ENCODE assay signal across 8 cellular contexts in genomic region chr19:39845621-39846175, GRCh38. TPM values are rescaled to one million over a fixed set of nuclear protein-coding genes. Genes with fewer than 3 reads are reported as not detected.
DNase-seq lines count a peak whose midpoint lies in the region; ATAC-seq, FAIRE-seq and TF ChIP-seq lines count a peak whose summit lies in the region.

No MANE protein-coding gene starts in this region.

- H3K36me3 ChIP-seq in Loucy (ENCODE audit: insufficient read depth, low read length) (no peaks in the 10 kb centered on the region), gastrocnemius medialis (no peaks in the 10 kb centered on the region)

- H3K36me3 Mint-ChIP-seq in T-helper 2 cell treated with Interferon-gamma antibody and Interleukin-4, amounts not matched to agents 5 μg/mL and 100 μg/mL, for 36 hours (ENCODE audit: low read depth), result peaks cover 7% of the 10 kb centered on the region
- peaks cover 59% of the 10 kb centered on the region for H3K36me3 Mint-ChIP-seq in activated T-helper 17 cell treated with anti-CD3 and anti-CD28 coated beads, Interleukin-2, amount 50 U/mL, for 72 hours (ENCODE audit: low read depth)

- H3K4me3 ChIP-seq in Loucy (ENCODE audit: low read length, poor library complexity, severe bottlenecking), result peak overlapping the region; percentile 94
- peak overlapping the region; percentile 94 for H3K4me3 ChIP-seq in right cardiac atrium (ENCODE audit: low read length)
- peak overlapping the region; percentile 78 to 99 (median 88) for H3K4me3 ChIP-seq in gastrocnemius medialis

- H3K9me3 ChIP-seq in Loucy (ENCODE audit: insufficient read depth, low read depth, low read length) (no peaks in the 10 kb centered on the region), right cardiac atrium (ENCODE audit: control insufficient read depth, low read length) (no peaks in the 10 kb centered on the region), gastrocnemius medialis (no peaks in the 10 kb centered on the region)

- H3K4me1 ChIP-seq in Loucy (ENCODE audit: insufficient read depth, low read length, poor library complexity, severe bottlenecking) (peaks cover 34% of the 10 kb centered on the region), right cardiac atrium (ENCODE audit: control insufficient read depth, insufficient read depth, low read length) (peaks cover 7% of the 10 kb centered on the region), gastrocnemius medialis (peaks cover 38 to 50% of the 10 kb centered on the region in 2 donors)

- no peaks in the 10 kb centered on the region for H3K9me3 Mint-ChIP-seq in T-helper 2 cell treated with Interferon-gamma antibody and Interleukin-4, amounts not matched to agents 5 μg/mL and 100 μg/mL, for 36 hours
- H3K9me3 Mint-ChIP-seq in activated T-helper 17 cell treated with anti-CD3 and anti-CD28 coated beads, Interleukin-2, amount 50 U/mL, for 72 hours, result no peaks in the 10 kb centered on the region

- peak overlapping the region; percentile 47 for H2AFZ ChIP-seq in Loucy (ENCODE audit: low read length)

- H3K4me2 ChIP-seq in Loucy (ENCODE audit: low read depth, low read length, poor library complexity, severe bottlenecking), result peak overlapping the region; percentile 77

- H3K27ac ChIP-seq in right cardiac atrium (ENCODE audit: low read length), result peak overlapping the region; percentile 47
- peak overlapping the region; percentile 93 to 96 (median 96) for H3K27ac ChIP-seq in gastrocnemius medialis

- in situ Hi-C loops in gastrocnemius medialis (cut with MboI; ENCODE audit: low sequenced_read_pairs in 4 of 4), result loop anchor here in 3 of 4 donors (10.0 to 25.0 kb wide), 4 partner anchors 129 to 408 kb away; partner anchors contain the start of genes RPS16 (in 2 of the 3), SUPT5H (in 2 of the 3), EID2 (in 1 of the 3) and EID2B (in 1 of the 3)

- peaks cover 53% of the 10 kb centered on the region for H3K79me2 ChIP-seq in Loucy (ENCODE audit: insufficient read depth, low read length)

- no peaks in the 10 kb centered on the region for H3F3A ChIP-seq in Loucy (ENCODE audit: low read depth)

- peak overlapping the region; percentile 94 for H3K27ac Mint-ChIP-seq in T-helper 2 cell treated with Interferon-gamma antibody and Interleukin-4, amounts not matched to agents 5 μg/mL and 100 μg/mL, for 36 hours
- peak overlapping the region; percentile 94 for H3K27ac Mint-ChIP-seq in activated T-helper 17 cell treated with anti-CD3 and anti-CD28 coated beads, Interleukin-2, amount 50 U/mL, for 72 hours

- no peaks in the 10 kb centered on the region for H3K27me3 Mint-ChIP-seq in T-helper 2 cell treated with Interferon-gamma antibody and Interleukin-4, amounts not matched to agents 5 μg/mL and 100 μg/mL, for 36 hours (ENCODE audit: low read depth)
- no peaks in the 10 kb centered on the region for H3K27me3 Mint-ChIP-seq in activated T-helper 17 cell treated with anti-CD3 and anti-CD28 coated beads, Interleukin-2, amount 50 U/mL, for 72 hours

- peaks cover 35% of the 10 kb centered on the region for H3K4me1 Mint-ChIP-seq in T-helper 2 cell treated with Interferon-gamma antibody and Interleukin-4, amounts not matched to agents 5 μg/mL and 100 μg/mL, for 36 hours (ENCODE audit: low read depth)
- peaks cover 33% of the 10 kb centered on the region for H3K4me1 Mint-ChIP-seq in activated T-helper 17 cell treated with anti-CD3 and anti-CD28 coated beads, Interleukin-2, amount 50 U/mL, for 72 hours

- peak overlapping the region; percentile 92 for H3K4me3 Mint-ChIP-seq in T-helper 2 cell treated with Interferon-gamma antibody and Interleukin-4, amounts not matched to agents 5 μg/mL and 100 μg/mL, for 36 hours
- peak overlapping the region; percentile 89 for H3K4me3 Mint-ChIP-seq in activated T-helper 17 cell treated with anti-CD3 and anti-CD28 coated beads, Interleukin-2, amount 50 U/mL, for 72 hours

- ATAC-seq in activated T-helper 17 cell treated with anti-CD3 and anti-CD28 coated beads, Interleukin-2, amount 50 U/mL, for 72 hours (replicated peaks), result no peak
- ATAC-seq in right cardiac atrium (peak; percentile 6 to 58), gastrocnemius medialis (peak in 1 of 2 donors; percentile 19)

- peaks cover 37% of the 10 kb centered on the region for H4K20me1 ChIP-seq in Loucy (ENCODE audit: insufficient read depth, low read length, poor library complexity, severe bottlenecking)

- no peak for DNase-seq in T-helper 2 cell treated with Interferon-gamma antibody and Interleukin-4, amounts not matched to agents 5 μg/mL and 100 μg/mL, for 36 hours (ENCODE audit: low spot score)
- no peak for DNase-seq in T-helper 2 cell
- DNase-seq in right cardiac atrium, result peak in 1 of 3 donors; percentile 16
- DNase-seq in gastrocnemius medialis, result no peak
- DNase-seq in RCC 7860 (ENCODE audit: low spot score), result no peak
- DNase-seq in stimulated activated CD4-positive, alpha-beta T cell treated with anti-CD3 and anti-CD28 coated beads, Interleukin-12 subunit alpha, Interleukin-12 subunit beta, amount 100 ng/mL, for 4 hours, result no peak

- H3K9me2 ChIP-seq in Loucy (replicated peaks; ENCODE audit: low read depth, low read length), result no peaks in the 10 kb centered on the region

- no peak; the same call in 1 of the 2 replicates for TF ChIP-seq CTCF in Loucy (conservative IDR thresholded peaks at IDR 0.05; ENCODE audit: low read length)
- no peak for TF ChIP-seq CTCF in gastrocnemius medialis (IDR thresholded peaks at IDR 0.05 in 4 of 5, conservative IDR thresholded peaks at IDR 0.05 in 1 of 5)

- intact Hi-C loops in right cardiac atrium (cut with DNase I) (loop anchor here in 2 of 4 donors (2.0 to 10.0 kb wide), 2 partner anchors 51 to 129 kb away; partner anchors contain the start of gene PSMC4 (in 1 of the 2)), gastrocnemius medialis (cut with DNase I; ENCODE audit: low total_unique reads) (loop anchor here (1.0 to 10.0 kb wide), 3 partner anchors 52 to 301 kb away; partner anchors contain the start of genes EID2 and PSMC4)

- under 1% methylated on average over 26 of the region's 26 CpGs for WGBS in right cardiac atrium

- H3K27me3 ChIP-seq in Loucy (ENCODE audit: insufficient read depth, low read length, poor library complexity, severe bottlenecking), result no peaks in the 10 kb centered on the region
- H3K27me3 ChIP-seq in right cardiac atrium (ENCODE audit: control insufficient read depth, insufficient read depth), result no peaks in the 10 kb centered on the region
- H3K27me3 ChIP-seq in gastrocnemius medialis, result no peaks in the 10 kb centered on the region

- peak overlapping the region; percentile 73 for H3K9ac ChIP-seq in Loucy (ENCODE audit: low read depth, low read length, poor library complexity, severe bottlenecking)

- FAIRE-seq in RCC 7860 (lab: Jason Lieb, UNC), result no peak

- TF ChIP-seq POLR2A in gastrocnemius medialis (IDR thresholded peaks at IDR 0.05), result no peak

RNA-seq across cellular contexts. Expression of gene FBL, which starts 0.5 kb away (rescaled TPM):
- total RNA-seq in activated T-helper 17 cell treated with anti-CD3 and anti-CD28 coated beads, Interleukin-2, amount 50 U/mL, for 72 hours, result 100 to 1,000 TPM; 513 to 639 TPM
- total RNA-seq in right cardiac atrium (10 to 100 TPM; 68.6 to 83.7 (median 80.9) TPM), gastrocnemius medialis (10 to 100 TPM; 40.4 to 79.4 (median 67.0) TPM)
- polyA plus RNA-seq in right cardiac atrium, result 63.6 TPM

RNA-seq across cellular contexts. Expression of gene DYRK1B, which starts 11.7 kb away (rescaled TPM):
- 10 to 100 TPM in 1 of 2 donors, 1 to 10 TPM in 1; 8.8 to 17.6 TPM for total RNA-seq in activated T-helper 17 cell treated with anti-CD3 and anti-CD28 coated beads, Interleukin-2, amount 50 U/mL, for 72 hours
- total RNA-seq in right cardiac atrium (10 to 100 TPM in 3 of 4 donors, 1 to 10 TPM in 1; 7.7 to 17.6 (median 14.8) TPM), gastrocnemius medialis (10 to 100 TPM; 39.6 to 68.7 (median 61.8) TPM)
- 14.7 TPM for polyA plus RNA-seq in right cardiac atrium

Comparison
In these comparisons a context has a peak if more than half of its experiments do, and no peak if none do; other contexts are left out.
1. RNA of gene FBL, which starts 0.5 kb away (total RNA-seq): 513 to 639 TPM in activated T-helper 17 cell treated with anti-CD3 and anti-CD28 coated beads, Interleukin-2, amount 50 U/mL, for 72 hours; 68.6 to 83.7 TPM in right cardiac atrium and 40.4 to 79.4 TPM in gastrocnemius medialis; every median in the first group is over 4 times any median in the second.
2. Peak in every context shown above with its lines, with median percentiles within 50 percentile points of each other: H3K4me3 ChIP-seq.